In the genomic region with DNA sequence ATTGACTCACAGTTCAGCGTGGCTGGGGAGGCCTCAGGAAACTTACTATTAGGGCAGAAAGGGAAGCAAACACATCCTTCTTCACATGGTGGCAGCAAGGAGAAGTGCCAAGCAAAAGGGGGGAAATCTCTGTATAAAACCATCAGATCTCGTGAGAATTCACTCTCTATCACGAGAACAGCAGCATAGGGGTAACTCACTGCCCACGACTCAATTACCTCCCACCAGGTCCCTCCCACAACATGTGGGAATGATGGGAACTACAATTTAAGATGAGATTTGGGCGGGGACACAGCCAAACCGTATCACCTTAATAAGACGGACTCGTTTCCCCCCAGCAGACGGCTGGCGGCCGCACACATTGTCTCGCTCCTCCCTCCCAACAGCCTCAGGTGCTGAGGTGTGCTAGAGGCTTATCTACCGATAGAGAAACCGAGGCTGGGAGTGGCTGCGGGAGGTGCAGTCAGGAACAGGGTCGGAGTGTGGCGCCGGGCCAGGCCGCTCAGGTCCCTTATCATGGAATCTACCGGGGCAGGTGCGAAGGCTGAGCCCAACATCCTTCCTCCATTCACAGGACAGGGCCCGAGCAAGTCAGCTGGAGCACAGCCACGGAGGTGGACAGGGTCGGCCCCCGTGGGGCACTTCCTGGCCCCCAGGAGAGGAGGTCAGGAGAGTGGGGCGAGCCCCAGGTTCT, we compare ENCODE assay signal across 1 cellular context.
A peak's percentile ranks its signal among the peaks of the same experiment; 100 is the strongest.
TF ChIP-seq lines count a peak whose summit lies in the region.

No MANE protein-coding gene starts in this region.

TF ChIP-seq in K562, 482 proteins besides CTCF, POLR2A, EP300 and RAD21:
- TF ChIP-seq CHD2 (IDR thresholded peaks at IDR 0.05; ENCODE audit: low read depth, low read length) = peak; percentile 81
- TF ChIP-seq POLR2AphosphoS5 (IDR thresholded peaks at IDR 0.05; ENCODE audit: control insufficient read depth, insufficient read depth, low read depth, low read length) = no peak
- TF ChIP-seq POLR2G (IDR thresholded peaks at IDR 0.05; ENCODE audit: low read depth, low read length) = peak; percentile 61
